Comparison of ENCODE assay signal across 1 cellular context in genomic region chr17:40548982-40549680, GRCh38.
TF ChIP-seq lines count a peak whose summit lies in the region.

No MANE protein-coding gene starts in this region.

TF ChIP-seq in HepG2, 621 proteins besides CTCF, POLR2A, EP300 and RAD21 (continued from another document and continues in another):
- TF ChIP-seq, protein P1, sequence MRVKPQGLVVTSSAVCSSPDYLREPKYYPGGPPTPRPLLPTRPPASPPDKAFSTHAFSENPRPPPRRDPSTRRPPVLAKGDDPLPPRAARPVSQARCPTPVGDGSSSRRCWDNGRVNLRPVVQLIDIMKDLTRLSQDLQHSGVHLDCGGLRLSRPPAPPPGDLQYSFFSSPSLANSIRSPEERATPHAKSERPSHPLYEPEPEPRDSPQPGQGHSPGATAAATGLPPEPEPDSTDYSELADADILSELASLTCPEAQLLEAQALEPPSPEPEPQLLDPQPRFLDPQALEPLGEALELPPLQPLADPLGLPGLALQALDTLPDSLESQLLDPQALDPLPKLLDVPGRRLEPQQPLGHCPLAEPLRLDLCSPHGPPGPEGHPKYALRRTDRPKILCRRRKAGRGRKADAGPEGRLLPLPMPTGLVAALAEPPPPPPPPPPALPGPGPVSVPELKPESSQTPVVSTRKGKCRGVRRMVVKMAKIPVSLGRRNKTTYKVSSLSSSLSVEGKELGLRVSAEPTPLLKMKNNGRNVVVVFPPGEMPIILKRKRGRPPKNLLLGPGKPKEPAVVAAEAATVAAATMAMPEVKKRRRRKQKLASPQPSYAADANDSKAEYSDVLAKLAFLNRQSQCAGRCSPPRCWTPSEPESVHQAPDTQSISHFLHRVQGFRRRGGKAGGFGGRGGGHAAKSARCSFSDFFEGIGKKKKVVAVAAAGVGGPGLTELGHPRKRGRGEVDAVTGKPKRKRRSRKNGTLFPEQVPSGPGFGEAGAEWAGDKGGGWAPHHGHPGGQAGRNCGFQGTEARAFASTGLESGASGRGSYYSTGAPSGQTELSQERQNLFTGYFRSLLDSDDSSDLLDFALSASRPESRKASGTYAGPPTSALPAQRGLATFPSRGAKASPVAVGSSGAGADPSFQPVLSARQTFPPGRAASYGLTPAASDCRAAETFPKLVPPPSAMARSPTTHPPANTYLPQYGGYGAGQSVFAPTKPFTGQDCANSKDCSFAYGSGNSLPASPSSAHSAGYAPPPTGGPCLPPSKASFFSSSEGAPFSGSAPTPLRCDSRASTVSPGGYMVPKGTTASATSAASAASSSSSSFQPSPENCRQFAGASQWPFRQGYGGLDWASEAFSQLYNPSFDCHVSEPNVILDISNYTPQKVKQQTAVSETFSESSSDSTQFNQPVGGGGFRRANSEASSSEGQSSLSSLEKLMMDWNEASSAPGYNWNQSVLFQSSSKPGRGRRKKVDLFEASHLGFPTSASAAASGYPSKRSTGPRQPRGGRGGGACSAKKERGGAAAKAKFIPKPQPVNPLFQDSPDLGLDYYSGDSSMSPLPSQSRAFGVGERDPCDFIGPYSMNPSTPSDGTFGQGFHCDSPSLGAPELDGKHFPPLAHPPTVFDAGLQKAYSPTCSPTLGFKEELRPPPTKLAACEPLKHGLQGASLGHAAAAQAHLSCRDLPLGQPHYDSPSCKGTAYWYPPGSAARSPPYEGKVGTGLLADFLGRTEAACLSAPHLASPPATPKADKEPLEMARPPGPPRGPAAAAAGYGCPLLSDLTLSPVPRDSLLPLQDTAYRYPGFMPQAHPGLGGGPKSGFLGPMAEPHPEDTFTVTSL (CRISPR knock-in tag; IDR thresholded peaks at IDR 0.05; ENCODE audit: borderline replicate concordance): peak; percentile 93
- TF ChIP-seq CENPT (CRISPR knock-in tag; IDR thresholded peaks at IDR 0.05; ENCODE audit: low read depth) (no peak), ZNF335 (CRISPR knock-in tag; IDR thresholded peaks at IDR 0.05) (peak; percentile 92), RELA (CRISPR knock-in tag; IDR thresholded peaks at IDR 0.05) (no peak), ZNF263 (CRISPR knock-in tag; IDR thresholded peaks at IDR 0.05) (peak; percentile 61; the same call in 1 of the 2 replicates), ZNF275 (CRISPR knock-in tag; IDR thresholded peaks at IDR 0.05; ENCODE audit: borderline replicate concordance) (peak; percentile 31; the same call in 1 of the 2 replicates), U2AF2 (IDR thresholded peaks at IDR 0.05; ENCODE audit: low read depth, low read length) (no peak), HOXD1 (CRISPR knock-in tag; IDR thresholded peaks at IDR 0.05) (peak; percentile 89), PAX8 (CRISPR knock-in tag; IDR thresholded peaks at IDR 0.05; ENCODE audit: borderline replicate concordance) (no peak; the same call in 1 of the 2 replicates), CHCHD3 (CRISPR knock-in tag; IDR thresholded peaks at IDR 0.05) (no peak), ZNF331 (CRISPR knock-in tag; IDR thresholded peaks at IDR 0.05) (peak; percentile 98), FLYWCH1 (CRISPR knock-in tag; IDR thresholded peaks at IDR 0.05) (no peak), BHLHE40 (IDR thresholded peaks at IDR 0.05; ENCODE audit: low read length) (peak; percentile 39; the same call in 1 of the 2 replicates), POLR2G (IDR thresholded peaks at IDR 0.05; ENCODE audit: low read depth, low read length) (peak; percentile 72), ARID2 (CRISPR knock-in tag; IDR thresholded peaks at IDR 0.05; ENCODE audit: borderline replicate concordance) (no peak), NONO (IDR thresholded peaks at IDR 0.05) (no peak), NONO (CRISPR knock-in tag; conservative IDR thresholded peaks at IDR 0.05) (peak; percentile 94), HNRNPH1 (optimal IDR thresholded peaks at IDR 0.05; ENCODE audit: low read depth, low read length) (no peak), ZFAT (CRISPR knock-in tag; conservative IDR thresholded peaks at IDR 0.05) (no peak), MZF1 (CRISPR knock-in tag; IDR thresholded peaks at IDR 0.05; ENCODE audit: borderline replicate concordance) (no peak), ZNF292 (CRISPR knock-in tag; IDR thresholded peaks at IDR 0.05; ENCODE audit: borderline replicate concordance, low read depth) (peak; percentile 88; the same call in 1 of the 2 replicates), RBFOX2 (IDR thresholded peaks at IDR 0.05; ENCODE audit: low read depth, low read length) (peak; percentile 51), NFIB (CRISPR knock-in tag; IDR thresholded peaks at IDR 0.05; ENCODE audit: borderline replicate concordance) (no peak), NRL (CRISPR knock-in tag; IDR thresholded peaks at IDR 0.05; ENCODE audit: borderline replicate concordance) (0 out of 2 replicates have a peak, but pooled peaks have one; percentile 67), ZNF256 (CRISPR knock-in tag; conservative IDR thresholded peaks at IDR 0.05) (no peak), ZNF605 (CRISPR knock-in tag; IDR thresholded peaks at IDR 0.05) (peak; percentile 84), WIZ (CRISPR knock-in tag; IDR thresholded peaks at IDR 0.05) (0 out of 2 replicates have a peak, but pooled peaks have one; percentile 39), DR1 (CRISPR knock-in tag; IDR thresholded peaks at IDR 0.05) (no peak), ZNF800 (CRISPR knock-in tag; IDR thresholded peaks at IDR 0.05) (peak; percentile 49; the same call in 1 of the 2 replicates), RFXAP (CRISPR knock-in tag; IDR thresholded peaks at IDR 0.05; ENCODE audit: borderline replicate concordance) (peak; percentile 64; the same call in 1 of the 2 replicates), ZNF468 (CRISPR knock-in tag; IDR thresholded peaks at IDR 0.05) (no peak)
- TF ChIP-seq, protein P2, sequence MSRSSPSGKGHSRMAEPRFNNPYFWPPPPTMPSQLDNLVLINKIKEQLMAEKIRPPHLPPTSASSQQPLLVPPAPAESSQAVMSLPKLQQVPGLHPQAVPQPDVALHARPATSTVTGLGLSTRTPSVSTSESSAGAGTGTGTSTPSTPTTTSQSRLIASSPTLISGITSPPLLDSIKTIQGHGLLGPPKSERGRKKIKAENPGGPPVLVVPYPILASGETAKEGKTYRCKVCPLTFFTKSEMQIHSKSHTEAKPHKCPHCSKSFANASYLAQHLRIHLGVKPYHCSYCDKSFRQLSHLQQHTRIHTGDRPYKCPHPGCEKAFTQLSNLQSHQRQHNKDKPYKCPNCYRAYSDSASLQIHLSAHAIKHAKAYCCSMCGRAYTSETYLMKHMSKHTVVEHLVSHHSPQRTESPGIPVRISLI (CRISPR knock-in tag; IDR thresholded peaks at IDR 0.05; ENCODE audit: borderline replicate concordance): peak; percentile 68
- TF ChIP-seq, protein P3, sequence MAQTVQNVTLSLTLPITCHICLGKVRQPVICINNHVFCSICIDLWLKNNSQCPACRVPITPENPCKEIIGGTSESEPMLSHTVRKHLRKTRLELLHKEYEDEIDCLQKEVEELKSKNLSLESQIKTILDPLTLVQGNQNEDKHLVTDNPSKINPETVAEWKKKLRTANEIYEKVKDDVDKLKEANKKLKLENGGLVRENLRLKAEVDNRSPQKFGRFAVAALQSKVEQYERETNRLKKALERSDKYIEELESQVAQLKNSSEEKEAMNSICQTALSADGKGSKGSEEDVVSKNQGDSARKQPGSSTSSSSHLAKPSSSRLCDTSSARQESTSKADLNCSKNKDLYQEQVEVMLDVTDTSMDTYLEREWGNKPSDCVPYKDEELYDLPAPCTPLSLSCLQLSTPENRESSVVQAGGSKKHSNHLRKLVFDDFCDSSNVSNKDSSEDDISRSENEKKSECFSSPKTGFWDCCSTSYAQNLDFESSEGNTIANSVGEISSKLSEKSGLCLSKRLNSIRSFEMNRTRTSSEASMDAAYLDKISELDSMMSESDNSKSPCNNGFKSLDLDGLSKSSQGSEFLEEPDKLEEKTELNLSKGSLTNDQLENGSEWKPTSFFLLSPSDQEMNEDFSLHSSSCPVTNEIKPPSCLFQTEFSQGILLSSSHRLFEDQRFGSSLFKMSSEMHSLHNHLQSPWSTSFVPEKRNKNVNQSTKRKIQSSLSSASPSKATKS (CRISPR knock-in tag; IDR thresholded peaks at IDR 0.05): 0 out of 2 replicates have a peak, but pooled peaks have one; percentile 94
- TF ChIP-seq, protein P4, sequence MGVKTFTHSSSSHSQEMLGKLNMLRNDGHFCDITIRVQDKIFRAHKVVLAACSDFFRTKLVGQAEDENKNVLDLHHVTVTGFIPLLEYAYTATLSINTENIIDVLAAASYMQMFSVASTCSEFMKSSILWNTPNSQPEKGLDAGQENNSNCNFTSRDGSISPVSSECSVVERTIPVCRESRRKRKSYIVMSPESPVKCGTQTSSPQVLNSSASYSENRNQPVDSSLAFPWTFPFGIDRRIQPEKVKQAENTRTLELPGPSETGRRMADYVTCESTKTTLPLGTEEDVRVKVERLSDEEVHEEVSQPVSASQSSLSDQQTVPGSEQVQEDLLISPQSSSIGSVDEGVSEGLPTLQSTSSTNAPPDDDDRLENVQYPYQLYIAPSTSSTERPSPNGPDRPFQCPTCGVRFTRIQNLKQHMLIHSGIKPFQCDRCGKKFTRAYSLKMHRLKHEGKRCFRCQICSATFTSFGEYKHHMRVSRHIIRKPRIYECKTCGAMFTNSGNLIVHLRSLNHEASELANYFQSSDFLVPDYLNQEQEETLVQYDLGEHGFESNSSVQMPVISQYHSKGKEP (CRISPR knock-in tag; IDR thresholded peaks at IDR 0.05): peak; percentile 80; the same call in 1 of the 2 replicates
- TF ChIP-seq, protein P5, sequence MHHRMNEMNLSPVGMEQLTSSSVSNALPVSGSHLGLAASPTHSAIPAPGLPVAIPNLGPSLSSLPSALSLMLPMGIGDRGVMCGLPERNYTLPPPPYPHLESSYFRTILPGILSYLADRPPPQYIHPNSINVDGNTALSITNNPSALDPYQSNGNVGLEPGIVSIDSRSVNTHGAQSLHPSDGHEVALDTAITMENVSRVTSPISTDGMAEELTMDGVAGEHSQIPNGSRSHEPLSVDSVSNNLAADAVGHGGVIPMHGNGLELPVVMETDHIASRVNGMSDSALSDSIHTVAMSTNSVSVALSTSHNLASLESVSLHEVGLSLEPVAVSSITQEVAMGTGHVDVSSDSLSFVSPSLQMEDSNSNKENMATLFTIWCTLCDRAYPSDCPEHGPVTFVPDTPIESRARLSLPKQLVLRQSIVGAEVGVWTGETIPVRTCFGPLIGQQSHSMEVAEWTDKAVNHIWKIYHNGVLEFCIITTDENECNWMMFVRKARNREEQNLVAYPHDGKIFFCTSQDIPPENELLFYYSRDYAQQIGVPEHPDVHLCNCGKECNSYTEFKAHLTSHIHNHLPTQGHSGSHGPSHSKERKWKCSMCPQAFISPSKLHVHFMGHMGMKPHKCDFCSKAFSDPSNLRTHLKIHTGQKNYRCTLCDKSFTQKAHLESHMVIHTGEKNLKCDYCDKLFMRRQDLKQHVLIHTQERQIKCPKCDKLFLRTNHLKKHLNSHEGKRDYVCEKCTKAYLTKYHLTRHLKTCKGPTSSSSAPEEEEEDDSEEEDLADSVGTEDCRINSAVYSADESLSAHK (CRISPR knock-in tag; IDR thresholded peaks at IDR 0.05; ENCODE audit: borderline replicate concordance): peak; percentile 43; the same call in 1 of the 2 replicates
- TF ChIP-seq, protein P6, sequence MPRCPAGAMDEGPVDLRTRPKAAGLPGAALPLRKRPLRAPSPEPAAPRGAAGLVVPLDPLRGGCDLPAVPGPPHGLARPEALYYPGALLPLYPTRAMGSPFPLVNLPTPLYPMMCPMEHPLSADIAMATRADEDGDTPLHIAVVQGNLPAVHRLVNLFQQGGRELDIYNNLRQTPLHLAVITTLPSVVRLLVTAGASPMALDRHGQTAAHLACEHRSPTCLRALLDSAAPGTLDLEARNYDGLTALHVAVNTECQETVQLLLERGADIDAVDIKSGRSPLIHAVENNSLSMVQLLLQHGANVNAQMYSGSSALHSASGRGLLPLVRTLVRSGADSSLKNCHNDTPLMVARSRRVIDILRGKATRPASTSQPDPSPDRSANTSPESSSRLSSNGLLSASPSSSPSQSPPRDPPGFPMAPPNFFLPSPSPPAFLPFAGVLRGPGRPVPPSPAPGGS (CRISPR knock-in tag; IDR thresholded peaks at IDR 0.05): no peak; the same call in 1 of the 2 replicates
- TF ChIP-seq, protein P7, sequence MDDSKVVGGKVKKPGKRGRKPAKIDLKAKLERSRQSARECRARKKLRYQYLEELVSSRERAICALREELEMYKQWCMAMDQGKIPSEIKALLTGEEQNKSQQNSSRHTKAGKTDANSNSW (CRISPR knock-in tag; IDR thresholded peaks at IDR 0.05; ENCODE audit: borderline replicate concordance): no peak
- TF ChIP-seq, protein P8, sequence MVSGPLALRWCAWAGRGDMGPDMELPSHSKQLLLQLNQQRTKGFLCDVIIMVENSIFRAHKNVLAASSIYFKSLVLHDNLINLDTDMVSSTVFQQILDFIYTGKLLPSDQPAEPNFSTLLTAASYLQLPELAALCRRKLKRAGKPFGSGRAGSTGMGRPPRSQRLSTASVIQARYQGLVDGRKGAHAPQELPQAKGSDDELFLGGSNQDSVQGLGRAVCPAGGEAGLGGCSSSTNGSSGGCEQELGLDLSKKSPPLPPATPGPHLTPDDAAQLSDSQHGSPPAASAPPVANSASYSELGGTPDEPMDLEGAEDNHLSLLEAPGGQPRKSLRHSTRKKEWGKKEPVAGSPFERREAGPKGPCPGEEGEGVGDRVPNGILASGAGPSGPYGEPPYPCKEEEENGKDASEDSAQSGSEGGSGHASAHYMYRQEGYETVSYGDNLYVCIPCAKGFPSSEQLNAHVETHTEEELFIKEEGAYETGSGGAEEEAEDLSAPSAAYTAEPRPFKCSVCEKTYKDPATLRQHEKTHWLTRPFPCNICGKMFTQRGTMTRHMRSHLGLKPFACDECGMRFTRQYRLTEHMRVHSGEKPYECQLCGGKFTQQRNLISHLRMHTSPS (CRISPR knock-in tag; IDR thresholded peaks at IDR 0.05; ENCODE audit: low read depth): peak; percentile 98
- TF ChIP-seq, protein P9, sequence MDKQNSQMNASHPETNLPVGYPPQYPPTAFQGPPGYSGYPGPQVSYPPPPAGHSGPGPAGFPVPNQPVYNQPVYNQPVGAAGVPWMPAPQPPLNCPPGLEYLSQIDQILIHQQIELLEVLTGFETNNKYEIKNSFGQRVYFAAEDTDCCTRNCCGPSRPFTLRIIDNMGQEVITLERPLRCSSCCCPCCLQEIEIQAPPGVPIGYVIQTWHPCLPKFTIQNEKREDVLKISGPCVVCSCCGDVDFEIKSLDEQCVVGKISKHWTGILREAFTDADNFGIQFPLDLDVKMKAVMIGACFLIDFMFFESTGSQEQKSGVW (CRISPR knock-in tag; IDR thresholded peaks at IDR 0.05; ENCODE audit: borderline replicate concordance): no peak
